In genomic region chr4:70443329-70443728, GRCh38 we compare ENCODE assay signal across 38 cellular contexts. TPM values are rescaled to one million over a fixed set of nuclear protein-coding genes. Genes with fewer than 3 reads are reported as not detected.
"Had no signal": no experiment of that assay in that cellular context is flagged by ENCODE, and none has a peak within 500 bp of the region (broad histone marks: within the 10 kb centered on the region; RNA-seq: fewer than 3 reads in every experiment).

No MANE protein-coding gene starts in this region.

- H3K27ac ChIP-seq: ascending aorta, brain microvascular endothelial cell, breast epithelium, VCaP had no signal

- H3K4me1 ChIP-seq: ascending aorta, breast epithelium had no signal

- H3K27ac Mint-ChIP-seq: activated B cell treated with CpG ODN at 0.5 μM for 24 hours; activated CD4-positive, alpha-beta memory T cell treated with anti-CD3 and anti-CD28 coated beads for 36 hours; activated CD4-positive, alpha-beta T cell treated with anti-CD3 and anti-CD28 coated beads, Interleukin-2, amount 10 ng/mL, durations not matched to agents 24 days and 14 days; activated CD8-positive, alpha-beta T cell treated with anti-CD3 and anti-CD28 coated beads for 36 hours; activated naive CD4-positive, alpha-beta T cell treated with anti-CD3 and anti-CD28 coated beads, Interleukin-2, amount 10 ng/mL, durations not matched to agents 7 days and 5 days; activated naive CD4-positive, alpha-beta T cell treated with anti-CD3 and anti-CD28 coated beads, Interleukin-2, amount 50 U/mL, for 24 hours; activated naive CD8-positive, alpha-beta T cell; activated naive CD8-positive, alpha-beta T cell treated with anti-CD3 and anti-CD28 coated beads, Interleukin-2, amount 10 ng/mL, durations not matched to agents 7 days and 5 days; activated naive CD8-positive, alpha-beta T cell treated with anti-CD3 and anti-CD28 coated beads, Interleukin-2, amount 50 U/mL, for 24 hours; activated T-cell treated with anti-CD3 and anti-CD28 coated beads, Interleukin-2, amount 50 U/mL, for 72 hours; activated T-helper 1 cell treated with anti-CD3 and anti-CD28 coated beads, Interleukin-12 subunit alpha, Interleukin-12 subunit beta, Interleukin-2, Interleukin-4 antibody, amounts not matched to agents 30 ng/mL and 10 ng/mL and 1 ng/mL, durations not matched to agents 14 hours and 24 hours and 36 hours; activated T-helper 2 cell treated with anti-CD3 and anti-CD28 coated beads, Interferon-gamma antibody, Interleukin-2, Interleukin-4, amounts not matched to agents 10 μg/mL and 5 μg/mL and 100 μg/mL, durations not matched to agents 14 hours and 24 hours and 36 hours; T-helper 1 cell treated with Interleukin-12 subunit alpha and Interleukin-12 subunit beta and Interleukin-4 antibody, amounts not matched to agents 30 μg/mL and 1 μg/mL, for 36 hours; T-helper 2 cell treated with Interferon-gamma antibody and Interleukin-4, amounts not matched to agents 5 μg/mL and 100 μg/mL, for 36 hours had no signal

- H3K4me3 Mint-ChIP-seq: activated B cell treated with CpG ODN at 0.5 μM for 24 hours; activated CD4-positive, alpha-beta memory T cell treated with anti-CD3 and anti-CD28 coated beads for 36 hours; activated CD4-positive, alpha-beta T cell treated with anti-CD3 and anti-CD28 coated beads, Interleukin-2, amount 10 ng/mL, durations not matched to agents 24 days and 14 days; activated CD8-positive, alpha-beta T cell treated with anti-CD3 and anti-CD28 coated beads for 36 hours; activated naive CD4-positive, alpha-beta T cell treated with anti-CD3 and anti-CD28 coated beads, Interleukin-2, amount 10 ng/mL, durations not matched to agents 7 days and 5 days; activated naive CD4-positive, alpha-beta T cell treated with anti-CD3 and anti-CD28 coated beads, Interleukin-2, amount 50 U/mL, for 24 hours; activated naive CD8-positive, alpha-beta T cell; activated naive CD8-positive, alpha-beta T cell treated with anti-CD3 and anti-CD28 coated beads, Interleukin-2, amount 10 ng/mL, durations not matched to agents 7 days and 5 days; activated naive CD8-positive, alpha-beta T cell treated with anti-CD3 and anti-CD28 coated beads, Interleukin-2, amount 50 U/mL, for 24 hours; activated T-cell treated with anti-CD3 and anti-CD28 coated beads, Interleukin-2, amount 50 U/mL, for 4 hours; activated T-cell treated with anti-CD3 and anti-CD28 coated beads, Interleukin-2, amount 50 U/mL, for 72 hours; activated T-helper 1 cell treated with anti-CD3 and anti-CD28 coated beads, Interleukin-12 subunit alpha, Interleukin-12 subunit beta, Interleukin-2, Interleukin-4 antibody, amounts not matched to agents 30 ng/mL and 10 ng/mL and 1 ng/mL, durations not matched to agents 14 hours and 24 hours and 36 hours; T-helper 1 cell treated with Interleukin-12 subunit alpha and Interleukin-12 subunit beta and Interleukin-4 antibody, amounts not matched to agents 30 μg/mL and 1 μg/mL, for 36 hours; T-helper 2 cell treated with Interferon-gamma antibody and Interleukin-4, amounts not matched to agents 5 μg/mL and 100 μg/mL, for 36 hours had no signal

- H3K27me3 ChIP-seq: ascending aorta, brain microvascular endothelial cell, breast epithelium had no signal

- H3K36me3 ChIP-seq: ascending aorta, brain microvascular endothelial cell, breast epithelium had no signal

- H3K9me3 ChIP-seq: ascending aorta, breast epithelium had no signal

- DNase-seq: activated B cell treated with CpG ODN at 0.5 μM for 24 hours; activated CD4-positive, alpha-beta memory T cell treated with anti-CD3 and anti-CD28 coated beads for 36 hours; activated CD4-positive, alpha-beta T cell treated with anti-CD3 and anti-CD28 coated beads for 4 hours; activated CD4-positive, alpha-beta T cell treated with anti-CD3 and anti-CD28 coated beads, Interleukin-2, amount 10 ng/mL, durations not matched to agents 24 days and 14 days; activated CD4-positive, alpha-beta T cell treated with anti-CD3 and anti-CD28 coated beads, Interleukin-2, amount 50 U/mL, for 1 hour; activated CD4-positive, alpha-beta T cell treated with anti-CD3 and anti-CD28 coated beads, Interleukin-2, amount 50 U/mL, for 4 hours; activated CD4-positive, CD25-positive, alpha-beta regulatory T cell treated with anti-CD3 and anti-CD28 coated beads, Interleukin-2, amount 50 U/mL, for 72 hours; activated CD8-positive, alpha-beta memory T cell treated with anti-CD3 and anti-CD28 coated beads, Interleukin-2, amount 50 U/mL, for 4 hours; activated CD8-positive, alpha-beta T cell treated with anti-CD3 and anti-CD28 coated beads for 36 hours; activated effector memory CD4-positive, alpha-beta T cell treated with Interleukin-2 at 50 U/mL for 16 hours; activated gamma-delta T cell; activated naive CD4-positive, alpha-beta T cell treated with anti-CD3 and anti-CD28 coated beads, Interleukin-2, amount 10 ng/mL, durations not matched to agents 7 days and 5 days; activated naive CD4-positive, alpha-beta T cell treated with Interleukin-2 at 50 U/mL for 16 hours; activated naive CD8-positive, alpha-beta T cell treated with anti-CD3 and anti-CD28 coated beads, Interleukin-2, amount 10 ng/mL, durations not matched to agents 7 days and 5 days; activated naive CD8-positive, alpha-beta T cell treated with anti-CD3 and anti-CD28 coated beads, Interleukin-2, amount 50 U/mL, for 24 hours; activated T-cell treated with anti-CD3 and anti-CD28 coated beads for 4 hours; activated T-cell treated with anti-CD3 and anti-CD28 coated beads, Interleukin-2, amount 50 U/mL, for 1 hour; activated T-cell treated with anti-CD3 and anti-CD28 coated beads, Interleukin-2, amount 50 U/mL, for 4 hours; activated T-cell treated with anti-CD3 and anti-CD28 coated beads, Interleukin-2, amount 50 U/mL, for 72 hours; amygdala; anterior cingulate cortex; brain microvascular endothelial cell; central memory CD4-positive, alpha-beta T cell; T-helper 2 cell; T-helper 9 cell had no signal

- H3K36me3 Mint-ChIP-seq: activated CD4-positive, alpha-beta memory T cell treated with anti-CD3 and anti-CD28 coated beads for 36 hours; activated naive CD4-positive, alpha-beta T cell treated with anti-CD3 and anti-CD28 coated beads, Interleukin-2, amount 10 ng/mL, durations not matched to agents 7 days and 5 days; activated naive CD4-positive, alpha-beta T cell treated with anti-CD3 and anti-CD28 coated beads, Interleukin-2, amount 50 U/mL, for 24 hours; activated naive CD8-positive, alpha-beta T cell; activated naive CD8-positive, alpha-beta T cell treated with anti-CD3 and anti-CD28 coated beads, Interleukin-2, amount 10 ng/mL, durations not matched to agents 7 days and 5 days had no signal

- H3K4me1 Mint-ChIP-seq: activated B cell treated with CpG ODN at 0.5 μM for 24 hours; activated CD4-positive, alpha-beta T cell treated with anti-CD3 and anti-CD28 coated beads, Interleukin-2, amount 10 ng/mL, durations not matched to agents 24 days and 14 days; activated naive CD4-positive, alpha-beta T cell treated with anti-CD3 and anti-CD28 coated beads, Interleukin-2, amount 10 ng/mL, durations not matched to agents 7 days and 5 days; activated naive CD4-positive, alpha-beta T cell treated with anti-CD3 and anti-CD28 coated beads, Interleukin-2, amount 50 U/mL, for 24 hours; activated naive CD8-positive, alpha-beta T cell treated with anti-CD3 and anti-CD28 coated beads, Interleukin-2, amount 10 ng/mL, durations not matched to agents 7 days and 5 days; activated naive CD8-positive, alpha-beta T cell treated with anti-CD3 and anti-CD28 coated beads, Interleukin-2, amount 50 U/mL, for 24 hours had no signal

- H3K9me3 Mint-ChIP-seq: activated B cell treated with CpG ODN at 0.5 μM for 24 hours; activated CD4-positive, alpha-beta memory T cell treated with anti-CD3 and anti-CD28 coated beads for 36 hours; activated CD4-positive, alpha-beta T cell treated with anti-CD3 and anti-CD28 coated beads, Interleukin-2, amount 10 ng/mL, durations not matched to agents 24 days and 14 days; activated CD8-positive, alpha-beta T cell treated with anti-CD3 and anti-CD28 coated beads for 36 hours; activated naive CD4-positive, alpha-beta T cell treated with anti-CD3 and anti-CD28 coated beads, Interleukin-2, amount 10 ng/mL, durations not matched to agents 7 days and 5 days; activated naive CD4-positive, alpha-beta T cell treated with anti-CD3 and anti-CD28 coated beads, Interleukin-2, amount 50 U/mL, for 24 hours; activated naive CD8-positive, alpha-beta T cell treated with anti-CD3 and anti-CD28 coated beads, Interleukin-2, amount 10 ng/mL, durations not matched to agents 7 days and 5 days; activated naive CD8-positive, alpha-beta T cell treated with anti-CD3 and anti-CD28 coated beads, Interleukin-2, amount 50 U/mL, for 24 hours; activated T-cell treated with anti-CD3 and anti-CD28 coated beads, Interleukin-2, amount 50 U/mL, for 4 hours; activated T-cell treated with anti-CD3 and anti-CD28 coated beads, Interleukin-2, amount 50 U/mL, for 72 hours; activated T-helper 1 cell treated with anti-CD3 and anti-CD28 coated beads, Interleukin-12 subunit alpha, Interleukin-12 subunit beta, Interleukin-2, Interleukin-4 antibody, amounts not matched to agents 30 ng/mL and 10 ng/mL and 1 ng/mL, durations not matched to agents 14 hours and 24 hours and 36 hours; activated T-helper 2 cell treated with anti-CD3 and anti-CD28 coated beads, Interferon-gamma antibody, Interleukin-2, Interleukin-4, amounts not matched to agents 10 μg/mL and 5 μg/mL and 100 μg/mL, durations not matched to agents 14 hours and 24 hours and 36 hours; T-helper 1 cell treated with Interleukin-12 subunit alpha and Interleukin-12 subunit beta and Interleukin-4 antibody, amounts not matched to agents 30 μg/mL and 1 μg/mL, for 36 hours; T-helper 2 cell treated with Interferon-gamma antibody and Interleukin-4, amounts not matched to agents 5 μg/mL and 100 μg/mL, for 36 hours had no signal

- ATAC-seq: activated CD8-positive, alpha-beta T cell treated with anti-CD3 and anti-CD28 coated beads for 36 hours; activated naive CD8-positive, alpha-beta T cell treated with anti-CD3 and anti-CD28 coated beads, Interleukin-2, amount 50 U/mL, for 24 hours; activated T-cell treated with anti-CD3 and anti-CD28 coated beads, Interleukin-2, amount 50 U/mL, for 4 hours; activated T-cell treated with anti-CD3 and anti-CD28 coated beads, Interleukin-2, amount 50 U/mL, for 72 hours had no signal

- H3K4me3 ChIP-seq: ascending aorta, breast epithelium had no signal

- H3K27me3 Mint-ChIP-seq: activated B cell treated with CpG ODN at 0.5 μM for 24 hours; activated CD4-positive, alpha-beta T cell treated with anti-CD3 and anti-CD28 coated beads, Interleukin-2, amount 10 ng/mL, durations not matched to agents 24 days and 14 days; activated naive CD4-positive, alpha-beta T cell treated with anti-CD3 and anti-CD28 coated beads, Interleukin-2, amount 10 ng/mL, durations not matched to agents 7 days and 5 days; activated naive CD8-positive, alpha-beta T cell treated with anti-CD3 and anti-CD28 coated beads, Interleukin-2, amount 10 ng/mL, durations not matched to agents 7 days and 5 days had no signal

RNA-seq across cellular contexts. Expression of gene MUC7, which starts 28.7 kb away (rescaled TPM):
- total RNA-seq: activated B cell treated with CpG ODN at 0.5 μM for 24 hours; activated CD4-positive, alpha-beta memory T cell treated with anti-CD3 and anti-CD28 coated beads for 36 hours; activated CD4-positive, alpha-beta T cell treated with anti-CD3 and anti-CD28 coated beads, Interleukin-2, amount 10 ng/mL, durations not matched to agents 24 days and 14 days; activated CD8-positive, alpha-beta memory T cell treated with anti-CD3 and anti-CD28 coated beads for 36 hours; activated CD8-positive, alpha-beta T cell treated with anti-CD3 and anti-CD28 coated beads for 36 hours; activated naive CD8-positive, alpha-beta T cell treated with anti-CD3 and anti-CD28 coated beads, Interleukin-2, amount 10 ng/mL, durations not matched to agents 7 days and 5 days; activated T-cell treated with anti-CD3 and anti-CD28 coated beads, Interleukin-2, amount 50 U/mL, for 4 hours; activated T-cell treated with anti-CD3 and anti-CD28 coated beads, Interleukin-2, amount 50 U/mL, for 72 hours; activated T-helper 1 cell treated with anti-CD3 and anti-CD28 coated beads, Interleukin-12 subunit alpha, Interleukin-12 subunit beta, Interleukin-2, Interleukin-4 antibody, amounts not matched to agents 30 ng/mL and 10 ng/mL and 1 ng/mL, durations not matched to agents 14 hours and 24 hours and 36 hours; activated T-helper 2 cell treated with anti-CD3 and anti-CD28 coated beads, Interferon-gamma antibody, Interleukin-2, Interleukin-4, amounts not matched to agents 10 μg/mL and 5 μg/mL and 100 μg/mL, durations not matched to agents 14 hours and 24 hours and 36 hours; ascending aorta; breast epithelium; cardiac septum; cerebellum had no signal
- polyA plus RNA-seq: adipose tissue had no signal

RNA-seq across cellular contexts. Expression of gene OPRPN, which starts 45.6 kb away (rescaled TPM):
- total RNA-seq: activated B cell treated with CpG ODN at 0.5 μM for 24 hours; activated CD4-positive, alpha-beta memory T cell treated with anti-CD3 and anti-CD28 coated beads for 36 hours; activated CD4-positive, alpha-beta T cell treated with anti-CD3 and anti-CD28 coated beads, Interleukin-2, amount 10 ng/mL, durations not matched to agents 24 days and 14 days; activated CD8-positive, alpha-beta memory T cell treated with anti-CD3 and anti-CD28 coated beads for 36 hours; activated CD8-positive, alpha-beta T cell treated with anti-CD3 and anti-CD28 coated beads for 36 hours; activated naive CD8-positive, alpha-beta T cell treated with anti-CD3 and anti-CD28 coated beads, Interleukin-2, amount 10 ng/mL, durations not matched to agents 7 days and 5 days; activated T-cell treated with anti-CD3 and anti-CD28 coated beads, Interleukin-2, amount 50 U/mL, for 4 hours; activated T-cell treated with anti-CD3 and anti-CD28 coated beads, Interleukin-2, amount 50 U/mL, for 72 hours; activated T-helper 1 cell treated with anti-CD3 and anti-CD28 coated beads, Interleukin-12 subunit alpha, Interleukin-12 subunit beta, Interleukin-2, Interleukin-4 antibody, amounts not matched to agents 30 ng/mL and 10 ng/mL and 1 ng/mL, durations not matched to agents 14 hours and 24 hours and 36 hours; activated T-helper 2 cell treated with anti-CD3 and anti-CD28 coated beads, Interferon-gamma antibody, Interleukin-2, Interleukin-4, amounts not matched to agents 10 μg/mL and 5 μg/mL and 100 μg/mL, durations not matched to agents 14 hours and 24 hours and 36 hours; ascending aorta; cardiac septum; cerebellum had no signal
- polyA plus RNA-seq: adipose tissue had no signal
